22 cellular contexts compared by ENCODE assay signal in genomic region chr4:52843351-52843750, GRCh38. TPM values are rescaled to one million over a fixed set of nuclear protein-coding genes. Genes with fewer than 3 reads are reported as not detected.
"Had no signal": no experiment of that assay in that cellular context is flagged by ENCODE, and none has a peak within 500 bp of the region (broad histone marks: within the 10 kb centered on the region; RNA-seq: fewer than 3 reads in every experiment).

No MANE protein-coding gene starts in this region.

- ATAC-seq: activated CD8-positive, alpha-beta T cell treated with anti-CD3 and anti-CD28 coated beads, Interleukin-2, amount 10 ng/mL, durations not matched to agents 7 days and 5 days; left lobe of liver; mucosa of descending colon; naive thymus-derived CD8-positive, alpha-beta T cell; right lobe of liver had no signal

- H3K4me1 Mint-ChIP-seq: activated CD4-positive, alpha-beta T cell treated with anti-CD3 and anti-CD28 coated beads, Interleukin-2, amount 10 ng/mL, durations not matched to agents 24 days and 14 days; activated naive CD8-positive, alpha-beta T cell treated with anti-CD3 and anti-CD28 coated beads for 36 hours had no signal

- H3K9me3 ChIP-seq: esophagus squamous epithelium, mucosa of descending colon, right lobe of liver, spleen, thoracic aorta had no signal

- H3K36me3 Mint-ChIP-seq: activated naive CD8-positive, alpha-beta T cell treated with anti-CD3 and anti-CD28 coated beads for 36 hours; naive thymus-derived CD8-positive, alpha-beta T cell had no signal

- H3K27ac Mint-ChIP-seq: activated CD4-positive, alpha-beta T cell treated with anti-CD3 and anti-CD28 coated beads, Interleukin-2, amount 10 ng/mL, durations not matched to agents 24 days and 14 days; activated CD8-positive, alpha-beta T cell treated with anti-CD3 and anti-CD28 coated beads, Interleukin-2, amount 10 ng/mL, durations not matched to agents 7 days and 5 days; activated T-cell treated with anti-CD3 and anti-CD28 coated beads, Interleukin-2, amount 50 U/mL, for 72 hours had no signal

- H3K27ac ChIP-seq: brain microvascular endothelial cell, esophagus squamous epithelium, right lobe of liver, thoracic aorta had no signal

- H3K36me3 ChIP-seq: brain microvascular endothelial cell, esophagus squamous epithelium, right lobe of liver, spleen, thoracic aorta had no signal

- H3K4me3 ChIP-seq: esophagus squamous epithelium, mucosa of descending colon, right lobe of liver, spleen, thoracic aorta had no signal

- H3K4me1 ChIP-seq: right lobe of liver had no signal

- H3K27me3 ChIP-seq: brain microvascular endothelial cell, esophagus squamous epithelium, right lobe of liver, spleen had no signal

- DNase-seq: activated CD4-positive, alpha-beta T cell treated with anti-CD3 and anti-CD28 coated beads, Interleukin-2, amount 10 ng/mL, durations not matched to agents 24 days and 14 days; activated CD4-positive, CD25-positive, alpha-beta regulatory T cell; activated CD8-positive, alpha-beta memory T cell treated with anti-CD3 and anti-CD28 coated beads, Interleukin-2, amount 50 U/mL, for 4 hours; activated CD8-positive, alpha-beta T cell treated with anti-CD3 and anti-CD28 coated beads, Interleukin-2, amount 10 ng/mL, durations not matched to agents 7 days and 5 days; activated naive CD8-positive, alpha-beta T cell treated with anti-CD3 and anti-CD28 coated beads for 36 hours; activated T-cell treated with anti-CD3 and anti-CD28 coated beads, Interleukin-2, amount 50 U/mL, for 72 hours; brain microvascular endothelial cell; cortex of kidney; effector CD8-positive, alpha-beta T cell; esophagus squamous epithelium; mammary epithelial cell; mucosa of descending colon; naive thymus-derived CD8-positive, alpha-beta T cell; right lobe of liver; spleen; T-helper 1 cell; T1000 had no signal

- H3K27me3 Mint-ChIP-seq: activated CD4-positive, alpha-beta T cell treated with anti-CD3 and anti-CD28 coated beads, Interleukin-2, amount 10 ng/mL, durations not matched to agents 24 days and 14 days had no signal

- H3K4me3 Mint-ChIP-seq: activated CD4-positive, alpha-beta T cell treated with anti-CD3 and anti-CD28 coated beads, Interleukin-2, amount 10 ng/mL, durations not matched to agents 24 days and 14 days; activated CD8-positive, alpha-beta T cell treated with anti-CD3 and anti-CD28 coated beads, Interleukin-2, amount 10 ng/mL, durations not matched to agents 7 days and 5 days; activated naive CD8-positive, alpha-beta T cell treated with anti-CD3 and anti-CD28 coated beads for 36 hours; activated T-cell treated with anti-CD3 and anti-CD28 coated beads, Interleukin-2, amount 50 U/mL, for 72 hours had no signal

- H3K9me3 Mint-ChIP-seq: activated CD4-positive, alpha-beta T cell treated with anti-CD3 and anti-CD28 coated beads, Interleukin-2, amount 10 ng/mL, durations not matched to agents 24 days and 14 days; activated naive CD8-positive, alpha-beta T cell treated with anti-CD3 and anti-CD28 coated beads for 36 hours; activated T-cell treated with anti-CD3 and anti-CD28 coated beads, Interleukin-2, amount 50 U/mL, for 72 hours; naive thymus-derived CD8-positive, alpha-beta T cell had no signal

RNA-seq across cellular contexts. Expression of gene RASL11B, which starts 18.8 kb away (rescaled TPM):
- total RNA-seq: endothelial cell of umbilical vein, glomerular endothelial cell, pulmonary artery endothelial cell had no signal
